Comparison of ENCODE assay signal across 21 cellular contexts in genomic region chrX:110118535-110118934, GRCh38.
A peak's percentile ranks its signal among the peaks of the same experiment; 100 is the strongest.
DNase-seq lines count a peak whose midpoint lies in the region; ATAC-seq, FAIRE-seq and TF ChIP-seq lines count a peak whose summit lies in the region.
"Had no signal": no experiment of that assay in that cellular context is flagged by ENCODE, and none has a peak within 500 bp of the region (broad histone marks: within the 10 kb centered on the region; RNA-seq: fewer than 3 reads in every experiment).

No MANE protein-coding gene starts in this region.

- CTCF ChIA-PET in HepG2 (lab: Yijun Ruan, JAX; ENCODE audit: low intra/inter-chr PET ratio, low total read pairs), result no interaction called here

- no peak for TF ChIP-seq POLR2A in HepG2 (IDR thresholded peaks at IDR 0.05; ENCODE audit: insufficient read depth in 1 of 2, low read depth in 2 of 2, low read length in 2 of 2)
- TF ChIP-seq POLR2A in right lobe of liver (IDR thresholded peaks at IDR 0.05), result no peak

- TF ChIP-seq CTCF in HepG2 (CRISPR knock-in tag; IDR thresholded peaks at IDR 0.05), result no peak
- TF ChIP-seq CTCF in right lobe of liver (IDR thresholded peaks at IDR 0.05), result no peak

- no peaks in the 10 kb centered on the region for H3K27me3 ChIP-seq in HepG2 (ENCODE audit: control insufficient read depth in 1 of 2, insufficient read depth in 2 of 2, low read length in 2 of 2)
- H3K27me3 ChIP-seq in right lobe of liver, result no peaks in the 10 kb centered on the region

- intact Hi-C loops in HepG2 (cut with micrococcal nuclease; ENCODE audit: unreplicated experiment), result loop anchor here (2.0 kb wide), 1 partner anchor 116 kb away; the partner anchor contains the start of gene TMEM164
- intact Hi-C loops in right lobe of liver (cut with DNase I), result no loop called here
- intact Hi-C loops in left colon (cut with DNase I, micrococcal nuclease), result no loop called here

- DNase-seq in HepG2 (ENCODE audit: low spot score) (peak; percentile 42), right lobe of liver (no peak), GM19239 (ENCODE audit: insufficient read length, low spot score) (no peak), left colon (no peak)
- no peak for DNase-seq in stimulated activated naive CD4-positive, alpha-beta T cell (lab: John Stamatoyannopoulos, UW)
- DNase-seq: ACHN; Caco-2; Calu3; CD4-positive, alpha-beta T cell; CD8-positive, alpha-beta T cell; DMS79 treated with DMSO at 0.1 percent for 48 hours; GF-D8 had no signal

- H3K9me3 ChIP-seq in HepG2 (ENCODE audit: low read length) (no peaks in the 10 kb centered on the region), right lobe of liver (no peaks in the 10 kb centered on the region)
- H3K9me3 ChIP-seq: Caco-2 had no signal

- FAIRE-seq in HepG2 (lab: Jason Lieb, UNC), result no peak
- peak; percentile 39 for FAIRE-seq in GM19239 (lab: Jason Lieb, UNC)
- FAIRE-seq: D721Med, G401.6, GM12892, GM18507 had no signal

- in situ Hi-C loops in HepG2 (cut with HindIII; ENCODE audit: extremely low pct_ligation_motif_present, low pct_unique_long_range_greater_than_20kb), result no loop called here

- H3K9ac ChIP-seq in HepG2 (ENCODE audit: insufficient read depth, low read depth, low read length), result no peak overlapping the region
- H3K9ac ChIP-seq: BLaER1 treated with 17β-estradiol and CSF1 and Interleukin-3, amounts not matched to agents 10 nM and 100 nM had no signal

- peak in 1 of 2 experiments; percentile 5; a peak in 1 of 4 replicates for TF ChIP-seq EP300 in HepG2 (IDR thresholded peaks at IDR 0.05; ENCODE audit: low read depth in 2 of 2, low read length in 2 of 2)
- TF ChIP-seq EP300 in HepG2 (CRISPR knock-in tag; IDR thresholded peaks at IDR 0.05; ENCODE audit: borderline replicate concordance), result no peak

- 61% methylated on average over 4 of the region's 4 CpGs for WGBS in HepG2 (ENCODE audit: low lambda C conversion rate)
- 74% methylated on average over 4 of the region's 4 CpGs for WGBS in right lobe of liver (ENCODE audit: insufficient coverage, low coverage, low lambda C conversion rate, missing lambda C conversion rate)

- no peaks in the 10 kb centered on the region for H3K36me3 ChIP-seq in HepG2 (replicated peaks in 1 of 2; ENCODE audit: control insufficient read depth in 1 of 2, insufficient read depth in 2 of 2, low read length in 2 of 2)
- no peaks in the 10 kb centered on the region for H3K36me3 ChIP-seq in right lobe of liver

- peak; percentile 68 for ATAC-seq in HepG2
- ATAC-seq in right lobe of liver, result no peak
- peak; percentile 23 for ATAC-seq in left colon
- no peak for ATAC-seq in HG03280 (IDR thresholded peaks at IDR 0.05; ENCODE audit: unreplicated experiment)
- no peak for ATAC-seq in HG03139 (IDR thresholded peaks at IDR 0.05; ENCODE audit: unreplicated experiment)
- ATAC-seq: CD8-positive, alpha-beta T cell had no signal

- POLR2A ChIA-PET in HepG2 (lab: Yijun Ruan, JAX), result no interaction called here

- H2AFZ ChIP-seq in HepG2 (ENCODE audit: low read length), result no peak overlapping the region

- H3K27ac ChIP-seq in HepG2 (ENCODE audit: extremely low read length, insufficient read depth, low read length) (no peak overlapping the region), right lobe of liver (no peak overlapping the region)
- H3K27ac ChIP-seq: 22Rv1; BLaER1 treated with 17β-estradiol and CSF1 and Interleukin-3, amounts not matched to agents 10 nM and 100 nM; C4-2B had no signal

- no peaks in the 10 kb centered on the region for H4K20me1 ChIP-seq in HepG2 (ENCODE audit: insufficient read depth, low read length)

- no peak overlapping the region for H3K4me2 ChIP-seq in HepG2 (ENCODE audit: low read depth, low read length)
- H3K4me2 ChIP-seq: BLaER1 treated with 17β-estradiol and CSF1 and Interleukin-3, amounts not matched to agents 10 nM and 100 nM had no signal

- no peaks in the 10 kb centered on the region for H3K79me2 ChIP-seq in HepG2 (ENCODE audit: insufficient read depth, low read length)

- H3K4me3 ChIP-seq in HepG2 (replicated peaks in 1 of 3; ENCODE audit: insufficient read depth in 1 of 3, low read depth in 2 of 3, low read length in 3 of 3) (no peak overlapping the region), right lobe of liver (no peak overlapping the region)
- H3K4me3 ChIP-seq: BLaER1 treated with 17β-estradiol and CSF1 and Interleukin-3, amounts not matched to agents 10 nM and 100 nM had no signal

- no peak for TF ChIP-seq RAD21 in HepG2 (CRISPR knock-in tag; IDR thresholded peaks at IDR 0.05)

- no TSS peak for BruUV-seq in HepG2 (replicated peaks; lab: Mats Ljungman, UMichigan)

- peaks cover 46% of the 10 kb centered on the region for H3K4me1 ChIP-seq in HepG2 (ENCODE audit: insufficient read depth, low read length)
- no peaks in the 10 kb centered on the region for H3K4me1 ChIP-seq in right lobe of liver

TF ChIP-seq in HepG2, 621 proteins besides CTCF, POLR2A, EP300 and RAD21 (continues in another document):
- peak; percentile 41 for TF ChIP-seq PAXIP1 (CRISPR knock-in tag; conservative IDR thresholded peaks at IDR 0.05)
- TF ChIP-seq ZNF563 (CRISPR knock-in tag; IDR thresholded peaks at IDR 0.05), result no peak
- TF ChIP-seq TAF15 (IDR thresholded peaks at IDR 0.05; ENCODE audit: low read depth, low read length, poor library complexity, severe bottlenecking), result no peak
- no peak for TF ChIP-seq LRRFIP1 (CRISPR knock-in tag; conservative IDR thresholded peaks at IDR 0.05)
- TF ChIP-seq ZNF296 (CRISPR knock-in tag; conservative IDR thresholded peaks at IDR 0.05), result no peak
- peak; percentile 66 for TF ChIP-seq HNF4A (CRISPR knock-in tag; IDR thresholded peaks at IDR 0.05)

Comparison
In these comparisons a context has a peak if more than half of its experiments do, and no peak if none do; other contexts are left out.
1. ATAC-seq: peak in HepG2 (single experiment) and left colon (single experiment); none in right lobe of liver (0 of 4), HG03280 (single experiment) and HG03139 (single experiment).